ENCODE assay signal across 5 cellular contexts in genomic region chr2:164994664-164995299, GRCh38. TPM values are rescaled to one million over a fixed set of nuclear protein-coding genes. Genes with fewer than 3 reads are reported as not detected.
"Had no signal": no experiment of that assay in that cellular context is flagged by ENCODE, and none has a peak within 500 bp of the region (broad histone marks: within the 10 kb centered on the region; RNA-seq: fewer than 3 reads in every experiment).

No MANE protein-coding gene starts in this region.

RNA-seq across cellular contexts. Expression of gene SLC38A11, which starts 39.5 kb away (rescaled TPM):
- total RNA-seq: dermis microvascular lymphatic vessel endothelial cell, endodermal cell, glomerular endothelial cell, lung microvascular endothelial cell had no signal
- polyA plus RNA-seq: keratinocyte had no signal
